19 cellular contexts compared by ENCODE assay signal in genomic region chr3:125069968-125070745, GRCh38.
"Had no signal": no experiment of that assay in that cellular context is flagged by ENCODE, and none has a peak within 500 bp of the region (broad histone marks: within the 10 kb centered on the region; RNA-seq: fewer than 3 reads in every experiment).

No MANE protein-coding gene starts in this region.

- ATAC-seq: heart left ventricle; stimulated activated naive CD8-positive, alpha-beta T cell treated with anti-CD3 and anti-CD28 coated beads, Interleukin-15, amount 100 ng/mL, for 72 hours had no signal

- H3K27me3 ChIP-seq: colonic mucosa, heart left ventricle, neural progenitor cell, ovary, right atrium auricular region, sigmoid colon, testis, tibial nerve had no signal

- DNase-seq: colonic mucosa; dermis blood vessel endothelial cell; heart left ventricle; hippocampal formation; kidney glomerular epithelial cell; mammary epithelial cell; natural killer cell; nucleus accumbens; ovary; sigmoid colon; stimulated activated CD4-positive, alpha-beta T cell treated with anti-CD3 and anti-CD28 coated beads, Interleukin-2, amount 100 ng/mL, for 24 hours; stimulated activated CD4-positive, alpha-beta T cell treated with anti-CD3 and anti-CD28 coated beads, Interleukin-4, amount 100 ng/mL, for 4 hours; stimulated activated naive B cell treated with anti-CD40 and anti-IgM and Interleukin-4, amounts not matched to agents 10 μg/mL and 1 μg/mL and 100 μg/mL, for 72 hours; stimulated activated naive CD8-positive, alpha-beta T cell treated with anti-CD3 and anti-CD28 coated beads, Interleukin-15, amount 100 ng/mL, for 72 hours; testis had no signal

- H3K4me1 ChIP-seq: colonic mucosa, testis, tibial nerve had no signal

- H3K4me3 ChIP-seq: colonic mucosa, heart left ventricle, neural progenitor cell, ovary, right atrium auricular region, sigmoid colon, skin epidermis, testis, tibial nerve had no signal

- H2AFZ ChIP-seq: neural progenitor cell had no signal

- H3K4me2 ChIP-seq: neural progenitor cell had no signal

- H3K27ac ChIP-seq: colonic mucosa, heart left ventricle, neural progenitor cell, ovary, right atrium auricular region, sigmoid colon, skin epidermis, testis, tibial nerve had no signal

- H3K9me3 ChIP-seq: colonic mucosa, heart left ventricle, ovary, right atrium auricular region, sigmoid colon, testis, tibial nerve had no signal

- H3K9ac ChIP-seq: neural progenitor cell had no signal

- H3K36me3 ChIP-seq: colonic mucosa, heart left ventricle, neural progenitor cell, ovary, right atrium auricular region, sigmoid colon, tibial nerve had no signal
